17 cellular contexts compared by ENCODE assay signal in the genomic region with DNA sequence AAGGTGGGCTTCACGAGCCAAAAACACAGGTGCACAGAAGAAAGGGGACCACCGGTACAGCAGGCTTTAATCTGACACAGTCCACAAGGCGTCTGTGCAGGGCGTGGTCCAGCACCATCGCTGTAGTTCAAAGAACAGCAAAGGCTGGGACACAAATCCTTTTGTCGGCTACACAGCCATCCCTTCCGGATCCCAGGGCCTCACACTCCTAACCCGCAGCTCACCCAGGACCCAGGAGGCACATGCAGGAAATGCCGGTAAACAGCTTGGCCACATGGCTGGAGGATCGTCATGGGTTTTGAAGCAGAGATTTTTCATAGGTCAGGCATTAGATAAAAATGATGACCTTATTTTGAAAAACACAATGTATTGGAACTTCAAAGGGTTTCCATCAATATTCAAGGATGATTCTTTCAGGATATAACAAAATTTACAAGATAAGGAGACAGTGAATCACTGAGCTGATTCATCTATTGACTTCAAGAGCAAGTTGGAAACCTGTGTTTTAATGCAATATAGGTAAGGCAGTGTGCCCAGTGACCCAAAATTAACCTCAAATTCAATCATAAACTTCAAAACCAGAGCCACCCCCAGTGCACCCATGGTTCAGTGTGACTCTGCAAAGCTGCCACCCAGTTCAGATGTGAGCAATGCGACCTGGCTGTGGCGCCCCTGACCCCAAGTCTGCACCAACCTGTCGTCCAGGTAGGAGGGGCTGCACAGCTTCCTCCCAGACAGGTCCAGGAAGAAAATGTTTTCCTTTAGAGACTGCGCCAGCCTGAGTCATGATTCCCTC.
DNase-seq lines count a peak whose midpoint lies in the region; ATAC-seq, FAIRE-seq and TF ChIP-seq lines count a peak whose summit lies in the region.
"Had no signal": no experiment of that assay in that cellular context is flagged by ENCODE, and none has a peak within 500 bp of the region (broad histone marks: within the 10 kb centered on the region; RNA-seq: fewer than 3 reads in every experiment).

No MANE protein-coding gene starts in this region.

- H3K27ac ChIP-seq in RWPE2 (ENCODE audit: poor library complexity, severe bottlenecking) (peak overlapping the region; percentile 50), mammary epithelial cell (ENCODE audit: insufficient read depth, low read depth, low read length) (no peak overlapping the region)
- H3K27ac ChIP-seq: SJSA1 had no signal

- H3K4me1 ChIP-seq in RWPE2 (ENCODE audit: insufficient read depth, poor library complexity, severe bottlenecking) = peaks cover 6% of the 10 kb centered on the region
- no peaks in the 10 kb centered on the region for H3K4me1 ChIP-seq in mammary epithelial cell (ENCODE audit: insufficient read depth, low read length)
- H3K4me1 ChIP-seq: Caco-2 had no signal

- no peak overlapping the region for H3K4me3 ChIP-seq in RWPE2 (ENCODE audit: severe bottlenecking)
- no peak overlapping the region for H3K4me3 ChIP-seq in mammary epithelial cell (replicated peaks in 1 of 3; ENCODE audit: insufficient read depth in 1 of 3, low read depth in 2 of 3, low read length in 3 of 3)
- H3K4me3 ChIP-seq: GM12878, SJSA1 had no signal

- H3K9me3 Mint-ChIP-seq in activated CD8-positive, alpha-beta T cell treated with anti-CD3 and anti-CD28 coated beads for 36 hours = peaks cover 3% of the 10 kb centered on the region
- no peaks in the 10 kb centered on the region for H3K9me3 Mint-ChIP-seq in activated CD8-positive, alpha-beta T cell treated with anti-CD3 and anti-CD28 coated beads, Interleukin-2, amount 10 ng/mL, durations not matched to agents 7 days and 5 days (ENCODE audit: insufficient read depth)
- peaks cover 5% of the 10 kb centered on the region for H3K9me3 Mint-ChIP-seq in Calu3 (ENCODE audit: low read depth, unreplicated experiment)

- ATAC-seq in activated CD8-positive, alpha-beta T cell treated with anti-CD3 and anti-CD28 coated beads for 36 hours = no peak
- no peak for ATAC-seq in activated CD8-positive, alpha-beta T cell treated with anti-CD3 and anti-CD28 coated beads, Interleukin-2, amount 10 ng/mL, durations not matched to agents 7 days and 5 days
- peak; percentile 80 for ATAC-seq in RWPE2 (ENCODE audit: low read depth)
- ATAC-seq: GM12878 had no signal

- H4K20me1 ChIP-seq in mammary epithelial cell (ENCODE audit: insufficient read depth, low read length) = no peaks in the 10 kb centered on the region

- no peak for TF ChIP-seq CTCF in activated CD8-positive, alpha-beta T cell treated with anti-CD3 and anti-CD28 coated beads for 36 hours (IDR thresholded peaks at IDR 0.05)
- TF ChIP-seq CTCF in Calu3 (IDR thresholded peaks at IDR 0.05; ENCODE audit: unreplicated experiment) (no peak), RWPE2 (IDR thresholded peaks at IDR 0.05; ENCODE audit: poor library complexity, severe bottlenecking) (no peak), mammary epithelial cell (conservative IDR thresholded peaks at IDR 0.05 in 1 of 2, IDR thresholded peaks at IDR 0.05 in 1 of 2; ENCODE audit: extremely low read depth in 1 of 2, insufficient read depth in 1 of 2, low read depth in 1 of 2, low read length in 2 of 2) (no peak)

- in situ Hi-C loops in mammary epithelial cell (cut with MboI; ENCODE audit: low sequenced_read_pairs in 2 of 2) = no loop called here

- no peaks in the 10 kb centered on the region for H3K36me3 Mint-ChIP-seq in activated CD8-positive, alpha-beta T cell treated with anti-CD3 and anti-CD28 coated beads for 36 hours (ENCODE audit: low read depth)
- H3K36me3 Mint-ChIP-seq in activated CD8-positive, alpha-beta T cell treated with anti-CD3 and anti-CD28 coated beads, Interleukin-2, amount 10 ng/mL, durations not matched to agents 7 days and 5 days (ENCODE audit: low read depth) = no peaks in the 10 kb centered on the region
- peaks cover 13% of the 10 kb centered on the region for H3K36me3 Mint-ChIP-seq in Calu3 (ENCODE audit: insufficient read depth, unreplicated experiment)

- H3K27me3 ChIP-seq in RWPE2 (ENCODE audit: insufficient read depth, poor library complexity, severe bottlenecking) (no peaks in the 10 kb centered on the region), mammary epithelial cell (ENCODE audit: insufficient read depth, low read length) (no peaks in the 10 kb centered on the region)
- H3K27me3 ChIP-seq: SJSA1 had no signal

- DNase-seq in activated CD8-positive, alpha-beta T cell treated with anti-CD3 and anti-CD28 coated beads for 36 hours = peak; percentile 17
- no peak for DNase-seq in activated CD8-positive, alpha-beta T cell treated with anti-CD3 and anti-CD28 coated beads, Interleukin-2, amount 10 ng/mL, durations not matched to agents 7 days and 5 days
- peak; percentile 68 for DNase-seq in Calu3
- no peak for DNase-seq in RWPE2 (ENCODE audit: low spot score)
- DNase-seq in kidney tubule cell (ENCODE audit: low spot score) = peak; percentile 31
- DNase-seq in H54 (ENCODE audit: insufficient read length, low spot score) = no peak
- DNase-seq in mammary epithelial cell = no peak
- DNase-seq in NCI-H526 treated with DMSO at 0.1 percent for 48 hours (lab: John Stamatoyannopoulos, UW) = no peak
- DNase-seq: AML-193, Caco-2, DMS79, NCI-H1417 treated with DMSO at 0.1 percent for 48 hours, NCI-H2029, NCI-H510A had no signal

- no peak overlapping the region for H2AFZ ChIP-seq in mammary epithelial cell (ENCODE audit: low read depth, low read length)

- peaks cover 2% of the 10 kb centered on the region for H3K9me3 ChIP-seq in RWPE2 (ENCODE audit: severe bottlenecking)
- H3K9me3 ChIP-seq in mammary epithelial cell (replicated peaks; ENCODE audit: insufficient read depth, low read length) = peaks cover 39% of the 10 kb centered on the region
- H3K9me3 ChIP-seq: SJSA1 had no signal

- BruUV-seq in Calu3 (replicated peaks; lab: Mats Ljungman, UMichigan) (no TSS peak), mammary epithelial cell (replicated peaks; lab: Mats Ljungman, UMichigan) (no TSS peak)

- H3K4me2 ChIP-seq in mammary epithelial cell (ENCODE audit: insufficient read depth, low read depth, low read length) = no peak overlapping the region

- no peak overlapping the region for H3K4me3 Mint-ChIP-seq in activated CD8-positive, alpha-beta T cell treated with anti-CD3 and anti-CD28 coated beads for 36 hours
- H3K4me3 Mint-ChIP-seq in activated CD8-positive, alpha-beta T cell treated with anti-CD3 and anti-CD28 coated beads, Interleukin-2, amount 10 ng/mL, durations not matched to agents 7 days and 5 days = no peak overlapping the region
- H3K4me3 Mint-ChIP-seq in Calu3 (ENCODE audit: low read depth, unreplicated experiment) = no peak overlapping the region

- H3K79me2 ChIP-seq in mammary epithelial cell (ENCODE audit: insufficient read depth, low read length) = no peaks in the 10 kb centered on the region

- no peaks in the 10 kb centered on the region for H3K4me1 Mint-ChIP-seq in activated CD8-positive, alpha-beta T cell treated with anti-CD3 and anti-CD28 coated beads for 36 hours (ENCODE audit: low read depth)
- no peaks in the 10 kb centered on the region for H3K4me1 Mint-ChIP-seq in activated CD8-positive, alpha-beta T cell treated with anti-CD3 and anti-CD28 coated beads, Interleukin-2, amount 10 ng/mL, durations not matched to agents 7 days and 5 days (ENCODE audit: low read depth)
- H3K4me1 Mint-ChIP-seq in Calu3 (ENCODE audit: low read depth, unreplicated experiment) = peaks cover 18% of the 10 kb centered on the region

- no peaks in the 10 kb centered on the region for H3K36me3 ChIP-seq in RWPE2 (ENCODE audit: low read depth)
- H3K36me3 ChIP-seq in mammary epithelial cell (ENCODE audit: insufficient read depth, low read length) = no peaks in the 10 kb centered on the region
- H3K36me3 ChIP-seq: SJSA1 had no signal

- H3K9ac ChIP-seq in mammary epithelial cell (ENCODE audit: insufficient read depth, low read length) = no peak overlapping the region

- CTCF ChIA-PET in activated CD8-positive, alpha-beta T cell treated with anti-CD3 and anti-CD28 coated beads for 36 hours (lab: Charles Lee) = interaction anchor here (2.0 kb wide), 1 partner anchor 34 kb away, joined by 4 read pairs; no protein-coding TSS in a partner anchor
- CTCF ChIA-PET in activated CD8-positive, alpha-beta T cell treated with anti-CD3 and anti-CD28 coated beads, Interleukin-2, amount 10 ng/mL, durations not matched to agents 7 days and 5 days (lab: Charles Lee) = no interaction called here
- CTCF ChIA-PET in Calu3 (lab: Charles Lee) (interaction anchor here (1.1 kb wide), 1 partner anchor 35 kb away, joined by 3 read pairs; no protein-coding TSS in a partner anchor), mammary epithelial cell (lab: Charles Lee; ENCODE audit: low non-redundant PET) (no interaction called here)

- no peak for FAIRE-seq in H54 (lab: Jason Lieb, UNC)
- FAIRE-seq: GM12878, GM18507 had no signal

- dilution Hi-C loops in mammary epithelial cell (cut with HindIII; ENCODE audit: low sequenced_read_pairs) = no loop called here

- H3K27me3 Mint-ChIP-seq in activated CD8-positive, alpha-beta T cell treated with anti-CD3 and anti-CD28 coated beads for 36 hours = no peaks in the 10 kb centered on the region
- no peaks in the 10 kb centered on the region for H3K27me3 Mint-ChIP-seq in activated CD8-positive, alpha-beta T cell treated with anti-CD3 and anti-CD28 coated beads, Interleukin-2, amount 10 ng/mL, durations not matched to agents 7 days and 5 days (ENCODE audit: low read depth)
- no peaks in the 10 kb centered on the region for H3K27me3 Mint-ChIP-seq in Calu3 (ENCODE audit: unreplicated experiment)

- intact Hi-C loops in activated CD8-positive, alpha-beta T cell treated with anti-CD3 and anti-CD28 coated beads for 36 hours (cut with micrococcal nuclease) = no loop called here
- intact Hi-C loops in Calu3 (cut with micrococcal nuclease; ENCODE audit: unreplicated experiment) (no loop called here), mammary epithelial cell (cut with micrococcal nuclease) (no loop called here)

- WGBS in mammary epithelial cell (ENCODE audit: low coverage, missing lambda C conversion rate) = 74% methylated on average over 12 of the region's 14 CpGs

- TF ChIP-seq POLR2A in H54 (IDR thresholded peaks at IDR 0.05; ENCODE audit: low read depth, low read length) = no peak

- POLR2A ChIA-PET in activated CD8-positive, alpha-beta T cell treated with anti-CD3 and anti-CD28 coated beads for 36 hours (lab: Charles Lee) = no interaction called here
- POLR2A ChIA-PET in activated CD8-positive, alpha-beta T cell treated with anti-CD3 and anti-CD28 coated beads, Interleukin-2, amount 10 ng/mL, durations not matched to agents 7 days and 5 days (lab: Charles Lee) = interaction anchor here (0.6 kb wide), 1 partner anchor 543 kb away, joined by 4 read pairs; no protein-coding TSS in a partner anchor

- H3K27ac Mint-ChIP-seq in activated CD8-positive, alpha-beta T cell treated with anti-CD3 and anti-CD28 coated beads for 36 hours = no peak overlapping the region
- H3K27ac Mint-ChIP-seq in activated CD8-positive, alpha-beta T cell treated with anti-CD3 and anti-CD28 coated beads, Interleukin-2, amount 10 ng/mL, durations not matched to agents 7 days and 5 days = no peak overlapping the region
- peak overlapping the region; percentile 85 for H3K27ac Mint-ChIP-seq in Calu3 (ENCODE audit: unreplicated experiment)

Comparison
In these comparisons a context has a peak if more than half of its experiments do, and no peak if none do; other contexts are left out.
1. DNase-seq: peak in activated CD8-positive, alpha-beta T cell treated with anti-CD3 and anti-CD28 coated beads for 36 hours (single experiment), Calu3 (single experiment) and kidney tubule cell (single experiment); none in activated CD8-positive, alpha-beta T cell treated with anti-CD3 and anti-CD28 coated beads, Interleukin-2, amount 10 ng/mL, durations not matched to agents 7 days and 5 days (single experiment), RWPE2 (single experiment), H54 (single experiment), mammary epithelial cell (single experiment) and NCI-H526 treated with DMSO at 0.1 percent for 48 hours (single experiment).
2. CTCF ChIA-PET loops: an anchor here in activated CD8-positive, alpha-beta T cell treated with anti-CD3 and anti-CD28 coated beads for 36 hours (2.0 kb wide) and Calu3 (1.1 kb wide); none called in activated CD8-positive, alpha-beta T cell treated with anti-CD3 and anti-CD28 coated beads, Interleukin-2, amount 10 ng/mL, durations not matched to agents 7 days and 5 days and mammary epithelial cell.